8 cellular contexts compared by ENCODE assay signal in genomic region chr3:134904333-134904771, GRCh38.
DNase-seq lines count a peak whose midpoint lies in the region; ATAC-seq and TF ChIP-seq lines count a peak whose summit lies in the region.

No MANE protein-coding gene starts in this region.

- intact Hi-C loops in left ventricle myocardium superior (cut with micrococcal nuclease) (no loop called here), right cardiac atrium (cut with DNase I) (no loop called here)

- TF ChIP-seq CTCF in GM12864 (IDR thresholded peaks at IDR 0.05; ENCODE audit: low read depth, low read length, missing control alignments) (no peak), brain (conservative IDR thresholded peaks at IDR 0.05) (no peak)

- no peak overlapping the region for H3K4me3 ChIP-seq in GM12864 (ENCODE audit: low read depth, low read length)
- no peak overlapping the region for H3K4me3 ChIP-seq in right cardiac atrium (ENCODE audit: low read length)

- peak overlapping the region in 4 of 5 experiments; percentile 32 to 68 (median 52) for H3K4me3 Mint-ChIP-seq in brain

- H3K4me1 Mint-ChIP-seq in brain = peaks cover 76% of the 10 kb centered on the region

- WGBS in right cardiac atrium = 68% methylated on average over 5 of the region's 5 CpGs

- H3K9me3 Mint-ChIP-seq in brain = peaks cover 0 to 2% (median 0%) of the 10 kb centered on the region in 5 experiments

- H3K36me3 Mint-ChIP-seq in brain = peaks cover under 1% of the 10 kb centered on the region

- H3K27ac Mint-ChIP-seq in brain = peak overlapping the region; percentile 77 to 97 (median 94)

- H3K27me3 Mint-ChIP-seq in brain = peaks cover 3% of the 10 kb centered on the region

- no peaks in the 10 kb centered on the region for H3K9me3 ChIP-seq in right cardiac atrium (ENCODE audit: control insufficient read depth, low read length)

- DNase-seq in GM12864 (ENCODE audit: low read depth) = peak; percentile 62
- no peak for DNase-seq in left ventricle myocardium superior
- DNase-seq in NCI-H2107 (lab: John Stamatoyannopoulos, UW) = no peak
- no peak for DNase-seq in AG08396 (ENCODE audit: low spot score)
- DNase-seq in right cardiac atrium = no peak

- H3K27me3 ChIP-seq in right cardiac atrium (ENCODE audit: control insufficient read depth, insufficient read depth) = no peaks in the 10 kb centered on the region

- ATAC-seq in GM19395 (IDR thresholded peaks at IDR 0.05; ENCODE audit: unreplicated experiment) (peak; percentile 95), HG03097 (IDR thresholded peaks at IDR 0.05; ENCODE audit: low FRiP score, unreplicated experiment) (peak; percentile 89), left ventricle myocardium superior (no peak), right cardiac atrium (no peak)

- no peaks in the 10 kb centered on the region for H3K4me1 ChIP-seq in right cardiac atrium (ENCODE audit: control insufficient read depth, insufficient read depth, low read length)

- no peak overlapping the region for H3K27ac ChIP-seq in right cardiac atrium (ENCODE audit: low read length)

Comparison
In these comparisons a context has a peak if more than half of its experiments do, and no peak if none do; other contexts are left out.
1. ATAC-seq: peak in GM19395 (single experiment) and HG03097 (single experiment); none in left ventricle myocardium superior (single experiment) and right cardiac atrium (0 of 2).